ENCODE assay signal across 11 cellular contexts in genomic region chr9:96376926-96377874, GRCh38. TPM values are rescaled to one million over a fixed set of nuclear protein-coding genes. Genes with fewer than 3 reads are reported as not detected.
DNase-seq lines count a peak whose midpoint lies in the region; ATAC-seq and TF ChIP-seq lines count a peak whose summit lies in the region.
"Had no signal": no experiment of that assay in that cellular context is flagged by ENCODE, and none has a peak within 500 bp of the region (broad histone marks: within the 10 kb centered on the region; RNA-seq: fewer than 3 reads in every experiment).

No MANE protein-coding gene starts in this region.

- intact Hi-C loops in Right ventricle myocardium inferior (cut with DNase I) (no loop called here), cardiac septum (cut with DNase I) (loop anchor here (10.0 kb wide), 1 partner anchor 52 kb away; no protein-coding TSS in a partner anchor), left colon (cut with DNase I, micrococcal nuclease) (no loop called here)

- TF ChIP-seq CTCF in astrocyte of the spinal cord (IDR thresholded peaks at IDR 0.05; ENCODE audit: low read depth, low read length) = no peak

- in situ Hi-C loops in astrocyte of the spinal cord (cut with HindIII; ENCODE audit: low sequenced_read_pairs) = no loop called here

- ATAC-seq in Right ventricle myocardium inferior = peak; percentile 64
- peak; percentile 87 for ATAC-seq in left colon
- ATAC-seq in HG03442 (IDR thresholded peaks at IDR 0.05; ENCODE audit: unreplicated experiment) = no peak

- DNase-seq in Right ventricle myocardium inferior (ENCODE audit: missing footprints) (no peak), cardiac septum (ENCODE audit: low spot score) (no peak), astrocyte of the spinal cord (ENCODE audit: low read depth, low spot score) (peak; percentile 67), left colon (no peak), NCI-H69 (lab: John Stamatoyannopoulos, UW) (no peak), NCI-H748 treated with DMSO at 0.1 percent for 48 hours (lab: John Stamatoyannopoulos, UW) (no peak), NCI-H1436 treated with DMSO at 0.1 percent for 48 hours (lab: John Stamatoyannopoulos, UW) (no peak)
- DNase-seq: activated CD4-positive, alpha-beta T cell treated with anti-CD3 and anti-CD28 coated beads, Interleukin-2, amount 50 U/mL, for 48 hours; NCI-H82 had no signal

- no peak overlapping the region for H3K4me3 ChIP-seq in astrocyte of the spinal cord (ENCODE audit: low read depth, low read length)
- H3K4me3 ChIP-seq: BLaER1 treated with 17β-estradiol and CSF1 and Interleukin-3, amounts not matched to agents 10 nM and 100 nM had no signal

RNA-seq across cellular contexts. Expression of gene SLC35D2, which starts 6.3 kb away (rescaled TPM):
- total RNA-seq in Right ventricle myocardium inferior = 14.7 TPM
- total RNA-seq in cardiac septum = 12.9 TPM
- total RNA-seq in left colon = 10 to 100 TPM; 90.5 to 94.6 TPM

RNA-seq across cellular contexts. Expression of gene ZNF367, which starts 41.0 kb away (rescaled TPM):
- 4.3 TPM for total RNA-seq in Right ventricle myocardium inferior
- 2.1 TPM for total RNA-seq in cardiac septum
- total RNA-seq in left colon = 1 to 10 TPM; 1.6 to 3.4 TPM
